In the genomic region with DNA sequence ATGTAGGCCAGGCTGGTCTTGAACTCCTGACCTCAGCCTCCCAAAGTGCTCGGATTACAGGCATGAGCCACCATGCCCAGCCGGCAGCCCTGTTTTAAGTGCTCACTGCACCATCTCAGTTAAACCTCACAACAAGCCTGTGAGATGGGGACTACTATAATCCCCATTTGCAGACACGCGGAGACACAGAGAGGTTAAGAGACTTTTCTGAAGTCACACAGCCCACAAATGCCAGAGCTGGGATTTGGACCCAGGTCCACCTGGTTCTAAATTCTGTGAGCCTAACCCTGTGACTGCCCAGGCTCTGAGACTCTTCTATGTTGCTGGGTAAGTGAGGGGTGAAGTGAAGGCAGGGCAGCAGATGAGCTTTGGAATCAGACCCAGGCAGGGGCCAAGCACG, we compare ENCODE assay signal across 2 cellular contexts.
TF ChIP-seq lines count a peak whose summit lies in the region.

No MANE protein-coding gene starts in this region.

TF ChIP-seq in HepG2, 621 proteins besides CTCF, POLR2A, EP300 and RAD21:
- peak; percentile 67 for TF ChIP-seq ZNF768 (CRISPR knock-in tag; IDR thresholded peaks at IDR 0.05)
- TF ChIP-seq, protein P1, sequence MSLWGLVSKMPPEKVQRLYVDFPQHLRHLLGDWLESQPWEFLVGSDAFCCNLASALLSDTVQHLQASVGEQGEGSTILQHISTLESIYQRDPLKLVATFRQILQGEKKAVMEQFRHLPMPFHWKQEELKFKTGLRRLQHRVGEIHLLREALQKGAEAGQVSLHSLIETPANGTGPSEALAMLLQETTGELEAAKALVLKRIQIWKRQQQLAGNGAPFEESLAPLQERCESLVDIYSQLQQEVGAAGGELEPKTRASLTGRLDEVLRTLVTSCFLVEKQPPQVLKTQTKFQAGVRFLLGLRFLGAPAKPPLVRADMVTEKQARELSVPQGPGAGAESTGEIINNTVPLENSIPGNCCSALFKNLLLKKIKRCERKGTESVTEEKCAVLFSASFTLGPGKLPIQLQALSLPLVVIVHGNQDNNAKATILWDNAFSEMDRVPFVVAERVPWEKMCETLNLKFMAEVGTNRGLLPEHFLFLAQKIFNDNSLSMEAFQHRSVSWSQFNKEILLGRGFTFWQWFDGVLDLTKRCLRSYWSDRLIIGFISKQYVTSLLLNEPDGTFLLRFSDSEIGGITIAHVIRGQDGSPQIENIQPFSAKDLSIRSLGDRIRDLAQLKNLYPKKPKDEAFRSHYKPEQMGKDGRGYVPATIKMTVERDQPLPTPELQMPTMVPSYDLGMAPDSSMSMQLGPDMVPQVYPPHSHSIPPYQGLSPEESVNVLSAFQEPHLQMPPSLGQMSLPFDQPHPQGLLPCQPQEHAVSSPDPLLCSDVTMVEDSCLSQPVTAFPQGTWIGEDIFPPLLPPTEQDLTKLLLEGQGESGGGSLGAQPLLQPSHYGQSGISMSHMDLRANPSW (CRISPR knock-in tag; IDR thresholded peaks at IDR 0.05; ENCODE audit: borderline replicate concordance) = no peak

TF ChIP-seq in K562, 482 proteins besides CTCF, POLR2A, EP300 and RAD21:
- TF ChIP-seq RBM25 (IDR thresholded peaks at IDR 0.05; ENCODE audit: low read depth, low read length, severe bottlenecking) (peak; percentile 71), BCOR (IDR thresholded peaks at IDR 0.05) (peak; percentile 67; the same call in 1 of the 2 replicates), CXXC5 (CRISPR knock-in tag; IDR thresholded peaks at IDR 0.05) (no peak), ZFP36 (IDR thresholded peaks at IDR 0.05; ENCODE audit: low read depth, low read length, partially characterized antibody) (peak; percentile 56)
- TF ChIP-seq, protein P2, sequence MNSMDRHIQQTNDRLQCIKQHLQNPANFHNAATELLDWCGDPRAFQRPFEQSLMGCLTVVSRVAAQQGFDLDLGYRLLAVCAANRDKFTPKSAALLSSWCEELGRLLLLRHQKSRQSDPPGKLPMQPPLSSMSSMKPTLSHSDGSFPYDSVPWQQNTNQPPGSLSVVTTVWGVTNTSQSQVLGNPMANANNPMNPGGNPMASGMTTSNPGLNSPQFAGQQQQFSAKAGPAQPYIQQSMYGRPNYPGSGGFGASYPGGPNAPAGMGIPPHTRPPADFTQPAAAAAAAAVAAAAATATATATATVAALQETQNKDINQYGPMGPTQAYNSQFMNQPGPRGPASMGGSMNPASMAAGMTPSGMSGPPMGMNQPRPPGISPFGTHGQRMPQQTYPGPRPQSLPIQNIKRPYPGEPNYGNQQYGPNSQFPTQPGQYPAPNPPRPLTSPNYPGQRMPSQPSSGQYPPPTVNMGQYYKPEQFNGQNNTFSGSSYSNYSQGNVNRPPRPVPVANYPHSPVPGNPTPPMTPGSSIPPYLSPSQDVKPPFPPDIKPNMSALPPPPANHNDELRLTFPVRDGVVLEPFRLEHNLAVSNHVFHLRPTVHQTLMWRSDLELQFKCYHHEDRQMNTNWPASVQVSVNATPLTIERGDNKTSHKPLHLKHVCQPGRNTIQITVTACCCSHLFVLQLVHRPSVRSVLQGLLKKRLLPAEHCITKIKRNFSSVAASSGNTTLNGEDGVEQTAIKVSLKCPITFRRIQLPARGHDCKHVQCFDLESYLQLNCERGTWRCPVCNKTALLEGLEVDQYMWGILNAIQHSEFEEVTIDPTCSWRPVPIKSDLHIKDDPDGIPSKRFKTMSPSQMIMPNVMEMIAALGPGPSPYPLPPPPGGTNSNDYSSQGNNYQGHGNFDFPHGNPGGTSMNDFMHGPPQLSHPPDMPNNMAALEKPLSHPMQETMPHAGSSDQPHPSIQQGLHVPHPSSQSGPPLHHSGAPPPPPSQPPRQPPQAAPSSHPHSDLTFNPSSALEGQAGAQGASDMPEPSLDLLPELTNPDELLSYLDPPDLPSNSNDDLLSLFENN (IDR thresholded peaks at IDR 0.05; ENCODE audit: low read depth in 2 of 2, low read length in 2 of 2) = no peak
